ENCODE assay signal across 1 cellular context in genomic region chr3:129122697-129123055, GRCh38.
TF ChIP-seq lines count a peak whose summit lies in the region.

No MANE protein-coding gene starts in this region.

TF ChIP-seq in IMR-90, 13 proteins besides CTCF, POLR2A, EP300 and RAD21 (continued from another document):
- TF ChIP-seq CEBPB (IDR thresholded peaks at IDR 0.05; ENCODE audit: low read depth, low read length) = no peak
- no peak for TF ChIP-seq BHLHE40 (IDR thresholded peaks at IDR 0.05; ENCODE audit: low read depth, low read length)
- TF ChIP-seq FOS (IDR thresholded peaks at IDR 0.05; ENCODE audit: low read depth, low read length) = no peak
- no peak for TF ChIP-seq MXI1 (IDR thresholded peaks at IDR 0.05; ENCODE audit: borderline replicate concordance, low read depth, low read length)
- no peak for TF ChIP-seq RCOR1 (IDR thresholded peaks at IDR 0.05; ENCODE audit: insufficient replicate concordance, low read length)
- no peak for TF ChIP-seq CHD1 (IDR thresholded peaks at IDR 0.05; ENCODE audit: low read depth, low read length)
- TF ChIP-seq ELK1 (IDR thresholded peaks at IDR 0.05; ENCODE audit: borderline replicate concordance, low read depth, low read length) = no peak
- TF ChIP-seq USF2 (IDR thresholded peaks at IDR 0.05; ENCODE audit: low read depth, low read length) = no peak
- no peak for TF ChIP-seq NFE2L2 (IDR thresholded peaks at IDR 0.05; ENCODE audit: low read depth, low read length)
- no peak for TF ChIP-seq SMC3 (IDR thresholded peaks at IDR 0.05; ENCODE audit: low read depth, low read length)
- no peak for TF ChIP-seq MAFK (IDR thresholded peaks at IDR 0.05; ENCODE audit: low read depth, low read length)
